17 cellular contexts compared by ENCODE assay signal in genomic region chr10:45427305-45427955, GRCh38. TPM values are rescaled to one million over a fixed set of nuclear protein-coding genes. Genes with fewer than 3 reads are reported as not detected.
"Had no signal": no experiment of that assay in that cellular context is flagged by ENCODE, and none has a peak within 500 bp of the region (broad histone marks: within the 10 kb centered on the region; RNA-seq: fewer than 3 reads in every experiment).

No MANE protein-coding gene starts in this region.

- H3K27me3 Mint-ChIP-seq: activated naive CD8-positive, alpha-beta T cell treated with anti-CD3 and anti-CD28 coated beads, Interleukin-2, amount 10 ng/mL, durations not matched to agents 7 days and 5 days; memory B cell had no signal

- DNase-seq: activated CD4-positive, alpha-beta memory T cell treated with anti-CD3 and anti-CD28 coated beads, Interleukin-2, amount 10 ng/mL, durations not matched to agents 7 days and 5 days; activated CD4-positive, CD25-positive, alpha-beta regulatory T cell treated with anti-CD3 and anti-CD28 coated beads, Interleukin-2, amount 50 U/mL, for 72 hours; activated naive CD8-positive, alpha-beta T cell treated with anti-CD3 and anti-CD28 coated beads, Interleukin-2, amount 10 ng/mL, durations not matched to agents 7 days and 5 days; activated T-cell treated with anti-CD3 and anti-CD28 coated beads, Interleukin-2, amount 50 U/mL, for 48 hours; anterior cingulate cortex; left colon; occipital lobe; stimulated activated CD4-positive, alpha-beta T cell treated with anti-CD3 and anti-CD28 coated beads, Interleukin-4, amount 100 ng/mL, for 4 hours; substantia nigra; trophoblast cell had no signal

- H3K27ac Mint-ChIP-seq: activated CD4-positive, alpha-beta memory T cell treated with anti-CD3 and anti-CD28 coated beads, Interleukin-2, amount 10 ng/mL, durations not matched to agents 7 days and 5 days had no signal

- H3K9me3 ChIP-seq: breast epithelium, esophagus muscularis mucosa had no signal

- H3K36me3 ChIP-seq: breast epithelium, esophagus muscularis mucosa had no signal

- H3K4me3 Mint-ChIP-seq: activated CD4-positive, alpha-beta memory T cell treated with anti-CD3 and anti-CD28 coated beads, Interleukin-2, amount 10 ng/mL, durations not matched to agents 7 days and 5 days; activated naive CD8-positive, alpha-beta T cell treated with anti-CD3 and anti-CD28 coated beads, Interleukin-2, amount 10 ng/mL, durations not matched to agents 7 days and 5 days; memory B cell; natural killer cell treated with Interleukin-12 subunit alpha and Interleukin-12 subunit beta and Interleukin-15 and Interleukin-18, amount 100 ng/mL, for 72 hours; T-helper 2 cell treated with Interferon-gamma antibody and Interleukin-4, amounts not matched to agents 5 μg/mL and 100 μg/mL, for 36 hours had no signal

- ATAC-seq: left colon; natural killer cell treated with Interleukin-12 subunit alpha and Interleukin-12 subunit beta and Interleukin-15 and Interleukin-18, amount 100 ng/mL, for 72 hours had no signal

- H3K4me1 ChIP-seq: breast epithelium had no signal

- H3K9me3 Mint-ChIP-seq: activated CD4-positive, alpha-beta memory T cell treated with anti-CD3 and anti-CD28 coated beads, Interleukin-2, amount 10 ng/mL, durations not matched to agents 7 days and 5 days; activated naive CD8-positive, alpha-beta T cell treated with anti-CD3 and anti-CD28 coated beads, Interleukin-2, amount 10 ng/mL, durations not matched to agents 7 days and 5 days; memory B cell; natural killer cell treated with Interleukin-12 subunit alpha and Interleukin-12 subunit beta and Interleukin-15 and Interleukin-18, amount 100 ng/mL, for 72 hours; T-helper 2 cell treated with Interferon-gamma antibody and Interleukin-4, amounts not matched to agents 5 μg/mL and 100 μg/mL, for 36 hours had no signal

- H3K27ac ChIP-seq: breast epithelium, esophagus muscularis mucosa had no signal

- H3K36me3 Mint-ChIP-seq: natural killer cell treated with Interleukin-12 subunit alpha and Interleukin-12 subunit beta and Interleukin-15 and Interleukin-18, amount 100 ng/mL, for 72 hours had no signal

RNA-seq across cellular contexts. Expression of gene ALOX5, which starts 53.4 kb away (rescaled TPM):
- total RNA-seq: chondrocyte, fibroblast of villous mesenchyme had no signal
